In genomic region chr22:42958937-42959336, GRCh38 we compare ENCODE assay signal across 13 cellular contexts. TPM values are rescaled to one million over a fixed set of nuclear protein-coding genes. Genes with fewer than 3 reads are reported as not detected.
DNase-seq lines count a peak whose midpoint lies in the region; ATAC-seq, FAIRE-seq and TF ChIP-seq lines count a peak whose summit lies in the region.
"Had no signal": no experiment of that assay in that cellular context is flagged by ENCODE, and none has a peak within 500 bp of the region (broad histone marks: within the 10 kb centered on the region; RNA-seq: fewer than 3 reads in every experiment).

No MANE protein-coding gene starts in this region.

- WGBS in pancreas, 2 donors: 26 to 29% methylated on average over 6 of the region's 6 CpGs

- H3K27me3 ChIP-seq in BE2C: no peaks in the 10 kb centered on the region
- no peaks in the 10 kb centered on the region for H3K27me3 ChIP-seq in PC-9 (ENCODE audit: insufficient read depth, low read depth)
- H3K27me3 ChIP-seq in endothelial cell of umbilical vein (ENCODE audit: control insufficient read depth in 2 of 2, insufficient read depth in 2 of 2, low read length in 2 of 2): no peaks in the 10 kb centered on the region
- H3K27me3 ChIP-seq in pancreas: no peaks in the 10 kb centered on the region

- dilution Hi-C loops in endothelial cell of umbilical vein (cut with MboI; ENCODE audit: extremely low pct_ligation_motif_present, low sequenced_read_pairs): no loop called here

- TF ChIP-seq CTCF in BE2C (IDR thresholded peaks at IDR 0.05; ENCODE audit: low read depth, low read length) (no peak), PC-9 (conservative IDR thresholded peaks at IDR 0.05) (no peak), endothelial cell of umbilical vein (IDR thresholded peaks at IDR 0.05; ENCODE audit: extremely low read depth in 1 of 2, insufficient read depth in 1 of 2, low read depth in 1 of 2, low read length in 2 of 2) (no peak), pancreas (IDR thresholded peaks at IDR 0.05) (no peak)

- DNase-seq in BE2C: no peak
- DNase-seq in PC-9: no peak
- DNase-seq in endothelial cell of umbilical vein (ENCODE audit: low read depth, low spot score): no peak
- no peak for DNase-seq in pancreas
- no peak for DNase-seq in NCI-H748 (lab: John Stamatoyannopoulos, UW; ENCODE audit: unreplicated experiment)
- no peak for DNase-seq in amniotic stem cell (lab: John Stamatoyannopoulos, UW)
- DNase-seq: activated gamma-delta T cell, NCI-H146, occipital lobe had no signal

- H3F3A ChIP-seq in PC-9 (ENCODE audit: insufficient read depth, low read depth): peaks cover 55% of the 10 kb centered on the region

- intact Hi-C loops in PC-9 (cut with micrococcal nuclease; ENCODE audit: unreplicated experiment) (loop anchor here (2.0 kb wide), 1 partner anchor 18 kb away; no protein-coding TSS in a partner anchor), endothelial cell of umbilical vein (cut with micrococcal nuclease) (loop anchor here (1.0 kb wide), 1 partner anchor 19 kb away; no protein-coding TSS in a partner anchor), pancreas (cut with DNase I) (no loop called here)

- H3K4me2 ChIP-seq in PC-9 (peak overlapping the region; percentile 70), endothelial cell of umbilical vein (ENCODE audit: insufficient read depth, low read length) (peak overlapping the region; percentile 80)

- TF ChIP-seq POLR2A in endothelial cell of umbilical vein (IDR thresholded peaks at IDR 0.05; ENCODE audit: low read depth, low read length): no peak

- FAIRE-seq in endothelial cell of umbilical vein (lab: Jason Lieb, UNC) (no peak), pancreas (lab: Jason Lieb, UNC) (no peak)
- FAIRE-seq: endometrium, GM12878 had no signal

- H3K79me2 ChIP-seq in PC-9 (ENCODE audit: low read depth): peaks cover 96% of the 10 kb centered on the region
- peaks cover 41% of the 10 kb centered on the region for H3K79me2 ChIP-seq in endothelial cell of umbilical vein (ENCODE audit: control insufficient read depth, insufficient read depth, low read length)

- peak overlapping the region; percentile 75 for H3K27ac ChIP-seq in PC-9
- peak overlapping the region; percentile 87 for H3K27ac ChIP-seq in endothelial cell of umbilical vein (ENCODE audit: insufficient read depth, low read depth, low read length)
- peak overlapping the region; percentile 28 to 82 (median 58) for H3K27ac ChIP-seq in pancreas

- POLR2A ChIA-PET in PC-9 (lab: Charles Lee; ENCODE audit: unreplicated experiment): interaction anchor here (0.5 kb wide), 1 partner anchor 37 kb away, joined by 5 read pairs; no protein-coding TSS in a partner anchor
- POLR2A ChIA-PET in endothelial cell of umbilical vein (lab: Charles Lee): interaction anchor here (1.6 kb wide), 1 partner anchor 56 kb away, joined by 8 read pairs; the partner anchor contains the start of gene PACSIN2

- H3K4me3 ChIP-seq in BE2C (ENCODE audit: low read depth, low read length): peak overlapping the region; percentile 55
- peak overlapping the region; percentile 39; the same call in 1 of the 2 replicates for H3K4me3 ChIP-seq in PC-9
- no peak overlapping the region for H3K4me3 ChIP-seq in endothelial cell of umbilical vein (replicated peaks in 1 of 3; ENCODE audit: insufficient read depth in 1 of 3, low read depth in 1 of 3, low read length in 3 of 3)
- peak overlapping the region in 2 of 4 donors; percentile 21 to 32 for H3K4me3 ChIP-seq in pancreas
- H3K4me3 ChIP-seq: GM12878 had no signal

- CTCF ChIA-PET in PC-9 (lab: Charles Lee) (no interaction called here), endothelial cell of umbilical vein (lab: Charles Lee) (interaction anchor here (0.8 to 3.8 kb wide), 11 partner anchors 11 to 91 kb away, joined by 3 to 29 read pairs (median 6); no protein-coding TSS in a partner anchor)

- no peaks in the 10 kb centered on the region for H3K36me3 ChIP-seq in BE2C
- H3K36me3 ChIP-seq in PC-9 (ENCODE audit: low read depth): peaks cover 14% of the 10 kb centered on the region; the same call in 1 of the 2 replicates
- H3K36me3 ChIP-seq in endothelial cell of umbilical vein (ENCODE audit: control insufficient read depth in 2 of 2, extremely low read depth in 1 of 2, insufficient read depth in 2 of 2, low read length in 2 of 2): no peaks in the 10 kb centered on the region
- no peaks in the 10 kb centered on the region for H3K36me3 ChIP-seq in pancreas

- H3K9me1 ChIP-seq in endothelial cell of umbilical vein (replicated peaks; ENCODE audit: control insufficient read depth, extremely low read depth, insufficient read depth, low read length): no peaks in the 10 kb centered on the region

- H3K9me3 ChIP-seq in BE2C: no peaks in the 10 kb centered on the region
- no peaks in the 10 kb centered on the region for H3K9me3 ChIP-seq in PC-9 (ENCODE audit: insufficient read depth, low read depth)
- H3K9me3 ChIP-seq in endothelial cell of umbilical vein (replicated peaks; ENCODE audit: control insufficient read depth, insufficient read depth, low read length): no peaks in the 10 kb centered on the region
- H3K9me3 ChIP-seq in pancreas: no peaks in the 10 kb centered on the region

- no peaks in the 10 kb centered on the region for H3K9me2 ChIP-seq in PC-9 (ENCODE audit: insufficient read depth)

- H3K9ac ChIP-seq in endothelial cell of umbilical vein (replicated peaks; ENCODE audit: extremely low read depth, insufficient read depth, low read length): peak overlapping the region; percentile 40

- H4K20me1 ChIP-seq in PC-9 (ENCODE audit: insufficient read depth): no peaks in the 10 kb centered on the region
- no peaks in the 10 kb centered on the region for H4K20me1 ChIP-seq in endothelial cell of umbilical vein (replicated peaks; ENCODE audit: control insufficient read depth, extremely low read depth, insufficient read depth, low read length)

- H2AFZ ChIP-seq in PC-9 (no peak overlapping the region), endothelial cell of umbilical vein (ENCODE audit: low read depth, low read length) (no peak overlapping the region)

- ATAC-seq in pancreas (no peak), GM19463 (IDR thresholded peaks at IDR 0.05; ENCODE audit: unreplicated experiment) (no peak), GM21515 (IDR thresholded peaks at IDR 0.05; ENCODE audit: unreplicated experiment) (no peak)
- ATAC-seq: GM12878 had no signal

- no TSS peak for BruUV-seq in PC-9 (replicated peaks; lab: Mats Ljungman, UMichigan)
- BruUV-seq in endothelial cell of umbilical vein (replicated peaks; lab: Mats Ljungman, UMichigan): no TSS peak

- H3K4me1 ChIP-seq in BE2C (peaks cover 34% of the 10 kb centered on the region), PC-9 (replicated peaks; ENCODE audit: insufficient read depth) (peaks cover 54% of the 10 kb centered on the region), endothelial cell of umbilical vein (ENCODE audit: control insufficient read depth, extremely low read depth, insufficient read depth, low read length) (peaks cover 35% of the 10 kb centered on the region), pancreas (peaks cover 34 to 70% (median 63%) of the 10 kb centered on the region in 3 donors)

TF ChIP-seq in endothelial cell of umbilical vein, 7 proteins besides CTCF, POLR2A, EP300 and RAD21:
- no peak for TF ChIP-seq EZH2 (IDR thresholded peaks at IDR 0.05; ENCODE audit: borderline replicate concordance, low read depth, low read length, severe bottlenecking)
- TF ChIP-seq JUN (IDR thresholded peaks at IDR 0.05; ENCODE audit: borderline replicate concordance, insufficient read depth, insufficient read length, low read depth): no peak
- TF ChIP-seq POLR2AphosphoS5 (IDR thresholded peaks at IDR 0.05; ENCODE audit: insufficient read depth, low read depth, low read length): no peak
- no peak for TF ChIP-seq MAX (IDR thresholded peaks at IDR 0.05; ENCODE audit: insufficient read depth, insufficient read length)
- TF ChIP-seq FOS (IDR thresholded peaks at IDR 0.05; ENCODE audit: borderline replicate concordance, insufficient read depth, low read length): no peak
- TF ChIP-seq GATA2 (IDR thresholded peaks at IDR 0.05; ENCODE audit: insufficient read depth, insufficient read length, low read depth, low read length): no peak
- no peak for TF ChIP-seq MYC (IDR thresholded peaks at IDR 0.05; ENCODE audit: low read depth, low read length)

RNA-seq across cellular contexts. Expression of gene PACSIN2, which starts 56.0 kb away (rescaled TPM):
- 45.9 TPM for polyA plus RNA-seq in BE2C (2012; ENCODE audit: insufficient read depth, insufficient read length, low read depth)
- total RNA-seq in PC-9 (2021) (102 and 103 TPM in 2 replicates), endothelial cell of umbilical vein (63.9 and 64.5 TPM in 2 replicates), pancreas (100 to 1,000 TPM in 2 of 6 donors, 10 to 100 TPM in 4; 65.2 to 109 (median 96.0) TPM)
- polyA plus RNA-seq in endothelial cell of umbilical vein (37.7 and 46.2 TPM in 2 replicates), pancreas (10 to 100 TPM; 45.1 to 90.6 TPM)
- polyA plus RNA-seq in endothelial cell of umbilical vein (2011; cell fraction: cytosol; rRNA removed): 51.2 and 52.3 TPM in 2 replicates
- polyA plus RNA-seq in endothelial cell of umbilical vein (2011; cell fraction: nucleus; rRNA removed): 43.0 and 55.9 TPM in 2 replicates
- polyA plus RNA-seq in endothelial cell of umbilical vein (2012): 35.2 and 38.2 TPM in 2 replicates
- 32.5 and 34.4 TPM in 2 replicates for polyA minus RNA-seq in endothelial cell of umbilical vein
- polyA minus RNA-seq in endothelial cell of umbilical vein (2011; cell fraction: cytosol; rRNA and poly(A)+ RNA removed): 12.3 TPM
- polyA minus RNA-seq in endothelial cell of umbilical vein (2011; cell fraction: nucleus; rRNA and poly(A)+ RNA removed): 20.3 and 24.5 TPM in 2 replicates

Comparison
In these comparisons a context has a peak if more than half of its experiments do, and no peak if none do; other contexts are left out.
1. H3K4me3 ChIP-seq: peak in BE2C (single experiment) and PC-9 (single experiment); none in endothelial cell of umbilical vein (0 of 3).
2. intact Hi-C loops: an anchor here in PC-9 (2.0 kb wide) and endothelial cell of umbilical vein (1.0 kb wide); none called in pancreas.
3. Peak in every context shown above with its lines, with median percentiles within 50 percentile points of each other: H3K27ac ChIP-seq.